17 cellular contexts compared by ENCODE assay signal in genomic region chr22:17563936-17564391, GRCh38. TPM values are rescaled to one million over a fixed set of nuclear protein-coding genes. Genes with fewer than 3 reads are reported as not detected.
DNase-seq lines count a peak whose midpoint lies in the region; ATAC-seq, FAIRE-seq and TF ChIP-seq lines count a peak whose summit lies in the region.
"Had no signal": no experiment of that assay in that cellular context is flagged by ENCODE, and none has a peak within 500 bp of the region (broad histone marks: within the 10 kb centered on the region; RNA-seq: fewer than 3 reads in every experiment).

No MANE protein-coding gene starts in this region.

- H3K27ac ChIP-seq in fibroblast of lung (ENCODE audit: insufficient read depth, low read length) (no peak overlapping the region), upper lobe of left lung (peak overlapping the region; percentile 53 to 67 (median 60))
- H3K27ac ChIP-seq: A549, thoracic aorta had no signal

- H3K4me2 ChIP-seq in fibroblast of lung (ENCODE audit: extremely low read depth, insufficient read depth, low read length), result no peak overlapping the region
- H3K4me2 ChIP-seq: A549 had no signal

- H3K9me3 ChIP-seq in fibroblast of lung (ENCODE audit: control insufficient read depth, insufficient read depth, low read depth, low read length), result no peaks in the 10 kb centered on the region
- H3K9me3 ChIP-seq in upper lobe of left lung, result no peaks in the 10 kb centered on the region
- H3K9me3 ChIP-seq: A549, thoracic aorta had no signal

- 85 to 89% methylated on average over 11 of the region's 11 CpGs for WGBS in upper lobe of left lung, 2 donors

- no peak for TF ChIP-seq EP300 in upper lobe of left lung (IDR thresholded peaks at IDR 0.05)

- peak; percentile 14 for DNase-seq in NCI-H2227 (lab: John Stamatoyannopoulos, UW; ENCODE audit: unreplicated experiment)
- no peak for DNase-seq in NCI-H2227 treated with DMSO at 0.1 percent for 48 hours (lab: John Stamatoyannopoulos, UW)
- DNase-seq in fibroblast of lung (ENCODE audit: low read depth in 2 of 2), result peak; percentile 26 to 64
- DNase-seq in middle frontal gyrus (ENCODE audit: extremely low spot score, low spot score), result peak; percentile 6
- no peak for DNase-seq in upper lobe of left lung
- DNase-seq in NCI-H510A (lab: John Stamatoyannopoulos, UW), result no peak
- no peak for DNase-seq in GM12892 (ENCODE audit: insufficient read length)
- DNase-seq: activated CD8-positive, alpha-beta memory T cell treated with anti-CD3 and anti-CD28 coated beads, Interleukin-2, amount 50 U/mL, for 4 hours; GF-D8; NCI-H524; T-cell had no signal

- no peaks in the 10 kb centered on the region for H3K79me2 ChIP-seq in fibroblast of lung (ENCODE audit: control insufficient read depth, insufficient read depth, low read length)

- no peak for TF ChIP-seq CTCF in fibroblast of lung (conservative IDR thresholded peaks at IDR 0.05 in 1 of 2, IDR thresholded peaks at IDR 0.05 in 1 of 2; ENCODE audit: low read depth in 1 of 2, low read length in 2 of 2)
- no peak for TF ChIP-seq CTCF in upper lobe of left lung (IDR thresholded peaks at IDR 0.05)

- H3K4me1 ChIP-seq in fibroblast of lung (ENCODE audit: control insufficient read depth, extremely low read depth, insufficient read depth, low read length) (peaks cover 2% of the 10 kb centered on the region), upper lobe of left lung (peaks cover 0 to 9% (median 6%) of the 10 kb centered on the region in 4 donors)

- H4K20me1 ChIP-seq in fibroblast of lung (ENCODE audit: control insufficient read depth, extremely low read depth, insufficient read depth, low read length), result no peaks in the 10 kb centered on the region

- no peak overlapping the region for H3K9ac ChIP-seq in fibroblast of lung (ENCODE audit: insufficient read depth, low read length)

- H3K36me3 ChIP-seq in fibroblast of lung (ENCODE audit: control insufficient read depth, insufficient read depth, low read length), result no peaks in the 10 kb centered on the region
- no peaks in the 10 kb centered on the region for H3K36me3 ChIP-seq in upper lobe of left lung
- H3K36me3 ChIP-seq: thoracic aorta had no signal

- no peak for FAIRE-seq in GM12892 (lab: Jason Lieb, UNC)
- FAIRE-seq: A549, K562 had no signal

- H3K27me3 ChIP-seq in fibroblast of lung (ENCODE audit: control insufficient read depth, insufficient read depth, low read length) (peaks cover 2% of the 10 kb centered on the region), upper lobe of left lung (no peaks in the 10 kb centered on the region)

- TF ChIP-seq POLR2A in upper lobe of left lung (IDR thresholded peaks at IDR 0.05), result no peak
- TF ChIP-seq POLR2A in GM12892 (IDR thresholded peaks at IDR 0.05; ENCODE audit: low read depth, low read length), result no peak

- H2AFZ ChIP-seq in fibroblast of lung (ENCODE audit: low read length), result no peak overlapping the region

- ATAC-seq in upper lobe of left lung (ENCODE audit: low FRiP score in 2 of 2), result peak in 1 of 2 donors; percentile 54
- no peak for ATAC-seq in HG02610 (IDR thresholded peaks at IDR 0.05; ENCODE audit: unreplicated experiment)
- ATAC-seq: left colon, T-cell had no signal

- H3K4me3 ChIP-seq in fibroblast of lung (replicated peaks in 1 of 4; ENCODE audit: control extremely low read depth in 1 of 4, insufficient read depth in 1 of 4, low read depth in 3 of 4, low read length in 4 of 4) (peak overlapping the region in 1 of 4 experiments; percentile 21), upper lobe of left lung (peak overlapping the region in 1 of 4 donors; percentile 23)
- H3K4me3 ChIP-seq: A549, K562, thoracic aorta had no signal

RNA-seq across cellular contexts. Expression of gene SLC25A18, which starts 0.7 kb away (rescaled TPM):
- under 0.01 TPM in 1 of 2 replicates, not detected in the other for total RNA-seq in fibroblast of lung
- polyA plus RNA-seq in fibroblast of lung, result 0.26 TPM in 1 of 2 replicates, not detected in the other
- 0.30 and 0.36 TPM in 2 replicates for polyA plus RNA-seq in fibroblast of lung (2012)
- not detected in 2 replicates for polyA minus RNA-seq in fibroblast of lung (ENCODE audit: low replicate concordance)
- 1 to 10 TPM in 3 of 6 donors, under 1 TPM in 3; 0.69 to 3.1 (median 1.1) TPM for total RNA-seq in upper lobe of left lung
- 0.13 TPM for polyA plus RNA-seq in GM12892 (2012; ENCODE audit: missing spikeins)
- total RNA-seq: dermis microvascular lymphatic vessel endothelial cell, K562, left colon, T-cell, thoracic aorta had no signal
- polyA plus RNA-seq: A549 had no signal

Comparison
In these comparisons a context has a peak if more than half of its experiments do, and no peak if none do; other contexts are left out.
1. DNase-seq: peak in NCI-H2227 (single experiment), fibroblast of lung (2 of 2) and middle frontal gyrus (single experiment); none in NCI-H2227 treated with DMSO at 0.1 percent for 48 hours (single experiment), upper lobe of left lung (0 of 2), NCI-H510A (single experiment) and GM12892 (single experiment).